Comparison of ENCODE assay signal across 20 cellular contexts in the genomic region with DNA sequence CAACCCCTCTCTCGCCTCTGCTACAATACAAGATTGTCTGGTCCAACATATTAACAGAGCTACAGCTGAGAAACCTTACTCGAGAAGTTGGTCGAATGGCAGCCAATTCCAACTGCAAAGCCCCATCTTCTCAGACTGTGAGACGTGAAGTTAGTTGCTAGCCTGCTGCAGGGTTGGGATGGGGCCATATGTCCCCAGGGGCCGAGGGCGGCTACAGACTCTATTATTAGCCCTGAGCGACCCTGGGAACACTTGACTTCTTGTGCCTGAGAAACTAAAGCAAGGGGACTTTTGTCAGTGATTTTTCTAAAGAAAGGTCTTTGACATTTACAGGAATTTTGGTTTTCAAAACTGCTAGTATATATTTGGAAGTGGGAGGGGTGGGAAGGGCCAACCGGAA. TPM values are rescaled to one million over a fixed set of nuclear protein-coding genes. Genes with fewer than 3 reads are reported as not detected.
DNase-seq lines count a peak whose midpoint lies in the region; ATAC-seq, FAIRE-seq and TF ChIP-seq lines count a peak whose summit lies in the region.
"Had no signal": no experiment of that assay in that cellular context is flagged by ENCODE, and none has a peak within 500 bp of the region (broad histone marks: within the 10 kb centered on the region; RNA-seq: fewer than 3 reads in every experiment).

No MANE protein-coding gene starts in this region.

- intact Hi-C loops in heart left ventricle (cut with DNase I) = no loop called here

- TF ChIP-seq CTCF in chondrocyte (IDR thresholded peaks at IDR 0.05) (no peak), heart left ventricle (IDR thresholded peaks at IDR 0.05) (no peak), thoracic aorta (IDR thresholded peaks at IDR 0.05) (no peak)

- H3K9me3 ChIP-seq in heart left ventricle (no peaks in the 10 kb centered on the region), neuronal stem cell (replicated peaks in 1 of 2; ENCODE audit: control insufficient read depth in 2 of 2, insufficient read depth in 1 of 2, low read depth in 1 of 2, low read length in 2 of 2) (no peaks in the 10 kb centered on the region), thoracic aorta (no peaks in the 10 kb centered on the region)
- H3K9me3 ChIP-seq: A549 had no signal

- DNase-seq in chondrocyte (ENCODE audit: low spot score) (no peak), heart left ventricle (peak in 4 of 5 donors; percentile 57 to 75 (median 64)), neuronal stem cell (ENCODE audit: low spot score) (no peak), thoracic aorta (ENCODE audit: low spot score) (no peak), amygdala (lab: John Stamatoyannopoulos, UW) (no peak), SIG-M5 (lab: John Stamatoyannopoulos, UW) (no peak), H54 (ENCODE audit: insufficient read length, low spot score) (no peak)
- DNase-seq: C1 segment of cervical spinal cord, H7, HFFc6, KBM-7, NCI-H1105 treated with DMSO at 0.1 percent for 48 hours, NCI-H1694 treated with DMSO at 0.1 percent for 48 hours, NCI-H2107, NCI-H510A, NCI-H82, OCI-M1 had no signal

- no peak overlapping the region for H4K8ac ChIP-seq in neuronal stem cell (ENCODE audit: low read depth, low read length)

- H3K79me1 ChIP-seq in neuronal stem cell (ENCODE audit: low read depth, low read length) = no peaks in the 10 kb centered on the region

- 42 to 48% (median 46%) methylated on average over 5 to 8 of the region's 8 CpGs for WGBS in heart left ventricle, 4 donors
- WGBS in neuronal stem cell (ENCODE audit: extremely low coverage in 2 of 2, insufficient read length in 2 of 2, insufficient replicate concordance in 1 of 2), 2 donors = no CpG with 5 or more reads among the region's 8 CpGs

- H2AK5ac ChIP-seq in neuronal stem cell (ENCODE audit: low read depth, low read length) = no peak overlapping the region

- H3K9ac ChIP-seq in neuronal stem cell (ENCODE audit: low read depth, low read length, poor library complexity) = no peak overlapping the region

- no peak overlapping the region for H3K4me2 ChIP-seq in neuronal stem cell (ENCODE audit: insufficient read depth, low read length, poor library complexity, severe bottlenecking)
- H3K4me2 ChIP-seq: A549 had no signal

- H2BK15ac ChIP-seq in neuronal stem cell (ENCODE audit: low read length) = no peak overlapping the region

- no peak overlapping the region for H3K23ac ChIP-seq in neuronal stem cell (ENCODE audit: low read depth, low read length, poor library complexity)

- TF ChIP-seq POLR2A in heart left ventricle (IDR thresholded peaks at IDR 0.05) (no peak), H54 (IDR thresholded peaks at IDR 0.05; ENCODE audit: low read depth, low read length) (no peak)

- no peak overlapping the region for H4K91ac ChIP-seq in neuronal stem cell (ENCODE audit: low read depth, low read length, poor library complexity)

- no peak overlapping the region for H2BK12ac ChIP-seq in neuronal stem cell (ENCODE audit: low read length)

- no peak overlapping the region for H3K18ac ChIP-seq in neuronal stem cell (ENCODE audit: low read length)

- peak overlapping the region; percentile 46 for H3K27ac Mint-ChIP-seq in chondrocyte (ENCODE audit: unreplicated experiment)
- H3K27ac Mint-ChIP-seq: HFFc6 had no signal

- H3K27me3 ChIP-seq in heart left ventricle (no peaks in the 10 kb centered on the region), neuronal stem cell (ENCODE audit: control insufficient read depth in 3 of 3, insufficient read depth in 3 of 3, low read depth in 1 of 3, low read length in 3 of 3) (peaks cover 0 to 5% (median 0%) of the 10 kb centered on the region in 3 experiments), thoracic aorta (replicated peaks; ENCODE audit: insufficient read depth) (no peaks in the 10 kb centered on the region)

- H3K4me1 Mint-ChIP-seq in chondrocyte (ENCODE audit: low read depth) = peaks cover 33% of the 10 kb centered on the region

- no peak overlapping the region for H3K4ac ChIP-seq in neuronal stem cell (ENCODE audit: low read length)

- H3K4me3 ChIP-seq in heart left ventricle (no peak overlapping the region), neuronal stem cell (ENCODE audit: low read length in 2 of 2) (no peak overlapping the region), thoracic aorta (no peak overlapping the region)
- H3K4me3 ChIP-seq: A549 had no signal

- no peak for FAIRE-seq in H54 (lab: Jason Lieb, UNC)
- FAIRE-seq: A549, D721Med, HepG2 had no signal

- no peaks in the 10 kb centered on the region for H3K9me3 Mint-ChIP-seq in chondrocyte (ENCODE audit: low read depth)
- H3K9me3 Mint-ChIP-seq: HFFc6 had no signal

- H3K14ac ChIP-seq in neuronal stem cell (ENCODE audit: low read length) = no peak overlapping the region

- H2BK120ac ChIP-seq in neuronal stem cell (ENCODE audit: low read depth, low read length) = no peak overlapping the region

- H2BK5ac ChIP-seq in neuronal stem cell (ENCODE audit: low read length) = no peak overlapping the region

- H2AFZ ChIP-seq in neuronal stem cell (ENCODE audit: low read length) = peak overlapping the region; percentile 35

- no peak overlapping the region for H3K4me3 Mint-ChIP-seq in chondrocyte (ENCODE audit: unreplicated experiment)
- H3K4me3 Mint-ChIP-seq: HFFc6 had no signal

- peaks cover 0 to 51% (median 15%) of the 10 kb centered on the region in 12 donors for H3K4me1 ChIP-seq in heart left ventricle
- H3K4me1 ChIP-seq in neuronal stem cell (ENCODE audit: control insufficient read depth in 2 of 2, insufficient read depth in 1 of 2, low read depth in 1 of 2, low read length in 2 of 2) = no peaks in the 10 kb centered on the region
- H3K4me1 ChIP-seq in thoracic aorta (ENCODE audit: control insufficient read depth in 1 of 2, low read depth in 2 of 2) = peaks cover 18 to 83% of the 10 kb centered on the region in 2 donors
- H3K4me1 ChIP-seq: A549 had no signal

- peak in 3 of 4 donors; percentile 52 to 72 (median 68) for ATAC-seq in heart left ventricle
- ATAC-seq in thoracic aorta (ENCODE audit: insufficient number of reproducible peaks, low FRiP score, low read depth) = no peak
- ATAC-seq: A549, HepG2 had no signal

- H3K36me3 ChIP-seq in heart left ventricle (peaks cover 0 to 64% (median 0%) of the 10 kb centered on the region in 9 donors), neuronal stem cell (replicated peaks in 1 of 2; ENCODE audit: control insufficient read depth in 2 of 2, insufficient read depth in 2 of 2, low read length in 2 of 2) (no peaks in the 10 kb centered on the region), thoracic aorta (no peaks in the 10 kb centered on the region)

- no peaks in the 10 kb centered on the region for H3K36me3 Mint-ChIP-seq in chondrocyte (ENCODE audit: low read depth)

- H3K27me3 Mint-ChIP-seq in chondrocyte (ENCODE audit: low read depth) = no peaks in the 10 kb centered on the region

- H3K27ac ChIP-seq in heart left ventricle = peak overlapping the region in 9 of 12 donors; percentile 43 to 80 (median 65)
- no peak overlapping the region for H3K27ac ChIP-seq in neuronal stem cell (replicated peaks; ENCODE audit: low read length)
- peak overlapping the region; percentile 11 to 16 for H3K27ac ChIP-seq in thoracic aorta
- H3K27ac ChIP-seq: A549 had no signal

RNA-seq across cellular contexts. Expression of a gene that starts 13.7 kb away (rescaled TPM):
- total RNA-seq in chondrocyte (1.2 to 3.2 TPM (median 2.7 TPM) in 3 replicates), heart left ventricle (10 to 100 TPM in 2 of 9 donors, 1 to 10 TPM in 7; 2.6 to 51.2 (median 5.1) TPM), thoracic aorta (10 to 100 TPM; 21.7 to 22.2 TPM)
- polyA plus RNA-seq in heart left ventricle = 1 to 10 TPM; 1.3 to 2.5 TPM
- not detected for polyA plus RNA-seq in neuronal stem cell (2013, experiment 1 of 2)
- 0.06 TPM for polyA plus RNA-seq in neuronal stem cell (2013, experiment 2 of 2)

RNA-seq across cellular contexts. Expression of a gene that starts 59.0 kb away (rescaled TPM):
- total RNA-seq in chondrocyte = 144 to 193 TPM (median 192 TPM) in 3 replicates
- 100 to 1,000 TPM in 1 of 9 donors, 10 to 100 TPM in 8; 24.6 to 105 (median 31.3) TPM for total RNA-seq in heart left ventricle
- 10 to 100 TPM; 26.0 to 62.0 TPM for polyA plus RNA-seq in heart left ventricle
- polyA plus RNA-seq in neuronal stem cell (2013, experiment 1 of 2) = 85.5 TPM
- polyA plus RNA-seq in neuronal stem cell (2013, experiment 2 of 2) = 82.7 TPM
- total RNA-seq in thoracic aorta = 100 to 1,000 TPM; 102 to 108 TPM

Comparison
In these comparisons a context has a peak if more than half of its experiments do, and no peak if none do; other contexts are left out.
1. DNase-seq: peak in heart left ventricle (4 of 5); none in chondrocyte (single experiment), neuronal stem cell (single experiment), thoracic aorta (single experiment), amygdala (0 of 56), SIG-M5 (single experiment) and H54 (single experiment).